ENCODE assay signal across 9 cellular contexts in genomic region chr1:219837274-219837993, GRCh38.
DNase-seq lines count a peak whose midpoint lies in the region; ATAC-seq, FAIRE-seq and TF ChIP-seq lines count a peak whose summit lies in the region.
"Had no signal": no experiment of that assay in that cellular context is flagged by ENCODE, and none has a peak within 500 bp of the region (broad histone marks: within the 10 kb centered on the region; RNA-seq: fewer than 3 reads in every experiment).

No MANE protein-coding gene starts in this region.

- H3K79me1 ChIP-seq in mesenchymal stem cell (replicated peaks; ENCODE audit: low read length, poor library complexity, severe bottlenecking), result no peaks in the 10 kb centered on the region

- H2AK5ac ChIP-seq in mesenchymal stem cell (ENCODE audit: low read length, severe bottlenecking), result no peak overlapping the region

- no peak overlapping the region for H2BK12ac ChIP-seq in mesenchymal stem cell (ENCODE audit: low read length in 2 of 2)

- WGBS in mesenchymal stem cell, result 46% methylated on average over 6 of the region's 7 CpGs

- no peak overlapping the region for H4K8ac ChIP-seq in mesenchymal stem cell (ENCODE audit: low read length)

- no peak overlapping the region for H4K91ac ChIP-seq in mesenchymal stem cell (ENCODE audit: low read length)

- H2BK120ac ChIP-seq in mesenchymal stem cell (ENCODE audit: low read depth, low read length), result no peak overlapping the region

- peak; percentile 58 for TF ChIP-seq CTCF in bronchial epithelial cell (IDR thresholded peaks at IDR 0.05; ENCODE audit: insufficient read depth, low read length, severe bottlenecking)

- H2BK15ac ChIP-seq in mesenchymal stem cell (ENCODE audit: low read depth, poor library complexity, severe bottlenecking), result no peak overlapping the region

- H3K9ac ChIP-seq in mesenchymal stem cell (ENCODE audit: low read length), result no peak overlapping the region

- H3K14ac ChIP-seq in mesenchymal stem cell (ENCODE audit: low read length in 2 of 2), result no peak overlapping the region

- ATAC-seq in HG03354 (IDR thresholded peaks at IDR 0.05; ENCODE audit: poor library complexity, severe bottlenecking, unreplicated experiment) (peak; percentile 68), GM21390 (IDR thresholded peaks at IDR 0.05; ENCODE audit: unreplicated experiment) (no peak)

- H3K36me3 ChIP-seq in bronchial epithelial cell (ENCODE audit: control insufficient read depth, insufficient read depth, low read length) (no peaks in the 10 kb centered on the region), mesenchymal stem cell (ENCODE audit: control insufficient read depth in 1 of 2, insufficient read depth in 2 of 2, low read depth in 1 of 2, low read length in 2 of 2) (no peaks in the 10 kb centered on the region)

- DNase-seq in NOMO-1 treated with DMSO at 0.1 percent for 48 hours (lab: John Stamatoyannopoulos, UW; ENCODE audit: unreplicated experiment) (peak; percentile 25), NOMO-1 treated with dmso at 0.1 percent for 144 hours (lab: John Stamatoyannopoulos, UW; ENCODE audit: unreplicated experiment) (no peak), NCI-H526 treated with DMSO at 0.1 percent for 48 hours (lab: John Stamatoyannopoulos, UW) (peak; percentile 40), bronchial epithelial cell (ENCODE audit: low read depth) (peak; percentile 51), mesenchymal stem cell (peak; percentile 48)
- no peak for DNase-seq in stimulated activated CD4-positive, alpha-beta T cell treated with anti-CD3 and anti-CD28 coated beads, Interleukin-2, amount 100 ng/mL, for 24 hours
- DNase-seq: activated naive CD8-positive, alpha-beta T cell treated with anti-CD3 and anti-CD28 coated beads, Interleukin-2, amount 10 ng/mL, durations not matched to agents 7 days and 5 days had no signal

- H3K27ac ChIP-seq in mesenchymal stem cell (ENCODE audit: low read length, poor library complexity, severe bottlenecking), result no peak overlapping the region

- no peaks in the 10 kb centered on the region for H3K9me3 ChIP-seq in mesenchymal stem cell (ENCODE audit: control insufficient read depth, low read length)

- peaks cover 1% of the 10 kb centered on the region for H3K27me3 ChIP-seq in bronchial epithelial cell (ENCODE audit: control insufficient read depth, insufficient read depth, low read length)
- H3K27me3 ChIP-seq in mesenchymal stem cell (ENCODE audit: control insufficient read depth in 1 of 2, insufficient read depth in 1 of 2, low read length in 2 of 2), result peaks cover 7 to 29% of the 10 kb centered on the region in 2 experiments

- no peak for FAIRE-seq in bronchial epithelial cell (lab: Jason Lieb, UNC)

- H3K4me3 ChIP-seq in bronchial epithelial cell (ENCODE audit: low read depth, low read length), result no peak overlapping the region
- H3K4me3 ChIP-seq in mesenchymal stem cell (ENCODE audit: insufficient read depth in 1 of 2, low read depth in 1 of 2, low read length in 2 of 2), result no peak overlapping the region

- H3K4me1 ChIP-seq in mesenchymal stem cell (ENCODE audit: control insufficient read depth, insufficient read depth, low read depth, low read length), result no peaks in the 10 kb centered on the region

- no peak overlapping the region for H3K4ac ChIP-seq in mesenchymal stem cell (ENCODE audit: low read depth in 1 of 2, low read length in 2 of 2)

- no peak overlapping the region for H3K23ac ChIP-seq in mesenchymal stem cell (ENCODE audit: low read length in 2 of 2)

- no peak overlapping the region for H3K4me2 ChIP-seq in mesenchymal stem cell (ENCODE audit: low read length, poor library complexity, severe bottlenecking)

- no peak overlapping the region for H2BK5ac ChIP-seq in mesenchymal stem cell (ENCODE audit: low read depth, low read length, poor library complexity, severe bottlenecking)

- no peak overlapping the region for H3K18ac ChIP-seq in mesenchymal stem cell (ENCODE audit: low read depth in 1 of 2, low read length in 2 of 2)

- H2AFZ ChIP-seq in mesenchymal stem cell (ENCODE audit: low read depth, low read length), result no peak overlapping the region

Comparison
In these comparisons a context has a peak if more than half of its experiments do, and no peak if none do; other contexts are left out.
1. DNase-seq: peak in NOMO-1 treated with DMSO at 0.1 percent for 48 hours (single experiment), NCI-H526 treated with DMSO at 0.1 percent for 48 hours (single experiment), bronchial epithelial cell (single experiment) and mesenchymal stem cell (single experiment); none in NOMO-1 treated with dmso at 0.1 percent for 144 hours (single experiment) and stimulated activated CD4-positive, alpha-beta T cell treated with anti-CD3 and anti-CD28 coated beads, Interleukin-2, amount 100 ng/mL, for 24 hours (0 of 2).